Comparison of ENCODE assay signal across 8 cellular contexts in the genomic region with DNA sequence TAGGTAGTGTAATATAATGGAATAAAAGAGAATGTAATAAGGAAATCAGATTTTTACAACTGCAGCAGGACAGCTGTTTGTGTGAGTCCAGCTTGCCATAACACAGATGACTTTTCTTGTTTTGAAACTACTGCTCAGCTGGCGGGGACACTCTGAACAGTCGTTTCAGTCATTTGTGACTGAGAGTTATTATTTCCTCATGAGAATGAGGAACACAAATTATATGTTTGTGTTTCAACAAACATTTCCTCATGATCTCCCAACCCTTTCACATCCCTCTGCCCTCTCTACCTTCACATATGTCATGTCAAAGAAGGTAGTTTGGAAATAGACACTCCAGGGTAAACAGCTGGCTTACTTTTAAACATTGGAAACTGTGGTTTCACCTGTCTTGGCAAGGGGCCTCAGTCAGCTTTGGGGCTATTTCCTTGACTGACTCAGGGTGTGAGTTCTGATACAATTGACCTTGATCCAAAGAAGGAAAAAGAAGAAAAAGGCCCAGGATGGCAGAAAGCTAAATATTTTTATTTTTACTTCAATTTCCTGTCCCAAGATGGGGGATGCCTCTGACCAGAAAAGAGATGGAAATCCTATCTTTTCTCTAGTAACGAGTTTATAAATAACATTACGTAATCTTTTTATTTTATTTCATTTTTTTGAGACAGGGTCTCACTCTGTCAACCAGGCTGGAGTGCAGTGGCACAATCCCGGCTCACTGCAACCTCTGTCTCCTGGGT. TPM values are rescaled to one million over a fixed set of nuclear protein-coding genes. Genes with fewer than 3 reads are reported as not detected.
DNase-seq lines count a peak whose midpoint lies in the region; ATAC-seq and TF ChIP-seq lines count a peak whose summit lies in the region.

No MANE protein-coding gene starts in this region.

- no peak overlapping the region for H3K9ac ChIP-seq in neural progenitor cell

- peak; percentile 57 for DNase-seq in NCI-H774 (lab: John Stamatoyannopoulos, UW)
- DNase-seq in dermis blood vessel endothelial cell, result peak; percentile 29
- DNase-seq in neural progenitor cell (ENCODE audit: low spot score), result no peak
- no peak for DNase-seq in dedifferentiated amniotic fluid mesenchymal stem cell (ENCODE audit: extremely low spot score)
- DNase-seq in EL, result no peak

- H3F3A ChIP-seq in neural progenitor cell (ENCODE audit: low read depth), result no peaks in the 10 kb centered on the region

- H3K9me3 ChIP-seq in neutrophil, result no peaks in the 10 kb centered on the region
- H3K9me3 ChIP-seq in neural progenitor cell (ENCODE audit: low read depth), result no peaks in the 10 kb centered on the region

- H3K27me3 ChIP-seq in neutrophil, result no peaks in the 10 kb centered on the region
- no peaks in the 10 kb centered on the region for H3K27me3 ChIP-seq in neural progenitor cell

- H3K4me3 Mint-ChIP-seq in neural progenitor cell, result no peak overlapping the region

- no peaks in the 10 kb centered on the region for H3K36me3 ChIP-seq in neutrophil
- no peaks in the 10 kb centered on the region for H3K36me3 ChIP-seq in neural progenitor cell

- H3K27ac ChIP-seq in neutrophil (peak overlapping the region; percentile 92), neural progenitor cell (no peak overlapping the region)

- no peak overlapping the region for H3K4me2 ChIP-seq in neural progenitor cell

- ATAC-seq in GM18867 (IDR thresholded peaks at IDR 0.05; ENCODE audit: unreplicated experiment), result peak; percentile 74
- ATAC-seq in HG02763 (IDR thresholded peaks at IDR 0.05; ENCODE audit: unreplicated experiment), result peak; percentile 57

- H3K79me2 ChIP-seq in neural progenitor cell (ENCODE audit: low read depth), result no peaks in the 10 kb centered on the region

- no peaks in the 10 kb centered on the region for H3K36me3 Mint-ChIP-seq in neural progenitor cell

- no peaks in the 10 kb centered on the region for H3K4me1 Mint-ChIP-seq in neural progenitor cell

- peaks cover 5% of the 10 kb centered on the region for H3K27me3 Mint-ChIP-seq in neural progenitor cell (ENCODE audit: insufficient read depth, low read depth)

- H3K4me3 ChIP-seq in neutrophil (ENCODE audit: low read depth in 1 of 2, low read length in 1 of 2) (peak overlapping the region; percentile 62 to 69), neural progenitor cell (no peak overlapping the region)

- peaks cover 3% of the 10 kb centered on the region for H3K9me3 Mint-ChIP-seq in neural progenitor cell

- no peak for TF ChIP-seq CTCF in neutrophil (IDR thresholded peaks at IDR 0.05)
- TF ChIP-seq CTCF in neural progenitor cell (IDR thresholded peaks at IDR 0.05), result no peak

- H4K20me1 ChIP-seq in neural progenitor cell (ENCODE audit: low read depth), result no peaks in the 10 kb centered on the region

- H2AFZ ChIP-seq in neural progenitor cell (replicated peaks), result no peak overlapping the region

- no peak overlapping the region for H3K27ac Mint-ChIP-seq in neural progenitor cell

- H3K4me1 ChIP-seq in neutrophil (ENCODE audit: control insufficient read depth in 1 of 2, insufficient read depth in 1 of 2, low read depth in 1 of 2, low read length in 1 of 2) (peaks cover 21 to 27% of the 10 kb centered on the region in 2 experiments), neural progenitor cell (no peaks in the 10 kb centered on the region)

RNA-seq across cellular contexts. Expression of gene SP140L, which starts 0.6 kb away (rescaled TPM):
- total RNA-seq in dermis blood vessel endothelial cell (9.2 and 33.7 TPM in 2 replicates), neural progenitor cell (ENCODE audit: low replicate concordance) (2.0 and 2.1 TPM in 2 replicates)

Comparison
In these comparisons a context has a peak if more than half of its experiments do, and no peak if none do; other contexts are left out.
1. DNase-seq: peak in NCI-H774 (single experiment) and dermis blood vessel endothelial cell (single experiment); none in neural progenitor cell (single experiment), dedifferentiated amniotic fluid mesenchymal stem cell (single experiment) and EL (single experiment).